ENCODE assay signal across 8 cellular contexts in the genomic region with DNA sequence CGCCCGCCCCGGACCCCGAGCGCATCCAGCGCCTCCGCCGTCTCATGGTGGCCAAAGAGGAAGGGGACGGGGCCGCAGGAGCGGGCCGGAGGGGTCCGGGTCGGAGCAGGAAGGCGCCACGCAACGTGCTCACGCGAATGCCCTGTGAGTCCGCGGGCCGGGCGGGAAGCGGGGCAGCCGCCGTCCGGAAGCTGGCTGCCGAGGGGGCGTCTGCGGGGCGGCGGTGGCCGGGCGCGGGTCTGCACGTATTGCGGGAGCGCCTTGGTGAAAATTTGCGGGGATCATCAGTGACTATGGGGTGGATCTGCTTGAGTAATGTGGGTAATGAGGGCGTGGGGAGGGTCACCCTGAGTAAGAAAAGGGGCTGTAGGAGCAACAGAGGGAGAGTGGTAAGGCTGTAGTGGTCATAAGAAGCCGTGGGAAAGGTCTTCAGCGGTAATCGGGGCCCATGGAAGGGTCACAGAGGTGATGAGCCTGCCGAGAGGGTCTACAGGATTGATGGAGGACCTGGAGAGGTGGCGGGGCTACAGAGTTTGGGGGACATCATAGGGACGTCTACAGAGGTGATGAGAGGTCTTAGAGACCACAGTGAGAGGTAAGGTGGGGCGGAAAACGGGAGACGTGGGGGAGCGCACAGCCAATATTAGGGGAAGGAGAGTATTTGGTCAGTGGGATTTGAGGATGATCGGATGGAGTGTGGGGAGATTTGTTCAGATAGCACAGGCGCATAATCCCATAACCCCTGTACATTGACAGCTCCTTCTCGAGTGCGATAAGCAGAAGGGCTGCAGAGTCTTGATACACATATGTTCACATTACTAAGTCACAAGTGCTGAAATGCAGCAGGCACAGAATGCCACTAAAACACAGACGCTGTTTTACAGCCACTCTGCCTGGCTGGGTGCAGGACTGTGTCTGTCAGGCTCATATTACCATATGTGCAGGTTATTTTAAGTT. TPM values are rescaled to one million over a fixed set of nuclear protein-coding genes. Genes with fewer than 3 reads are reported as not detected.
DNase-seq lines count a peak whose midpoint lies in the region; ATAC-seq, FAIRE-seq and TF ChIP-seq lines count a peak whose summit lies in the region.

No MANE protein-coding gene starts in this region.

- peak; percentile 20 for DNase-seq in activated naive CD4-positive, alpha-beta T cell treated with Interleukin-2 at 50 U/mL for 16 hours
- DNase-seq in activated naive CD4-positive, alpha-beta T cell treated with anti-CD3 and anti-CD28 coated beads, Interleukin-2, amount 50 U/mL, for 16 hours, result no peak
- no peak for DNase-seq in SK-N-MC (ENCODE audit: low read depth, low spot score)
- DNase-seq in choroid plexus epithelial cell (ENCODE audit: low read depth), result no peak
- no peak for DNase-seq in lower leg skin (ENCODE audit: low spot score in 2 of 2)
- DNase-seq in RCC 7860 (ENCODE audit: low spot score), result no peak

- intact Hi-C loops in lower leg skin (cut with DNase I; ENCODE audit: low total_unique reads), result loop anchor here (10.0 kb wide), 1 partner anchor 420 kb away; no protein-coding TSS in a partner anchor

- WGBS in lower leg skin, 2 donors, result 5 to 11% methylated on average over 28 to 55 of the region's 55 CpGs

- no peaks in the 10 kb centered on the region for H3K27me3 ChIP-seq in stomach smooth muscle (ENCODE audit: control insufficient read depth in 1 of 2, insufficient read depth in 2 of 2, low read length in 2 of 2)

- TF ChIP-seq POLR2A in lower leg skin (IDR thresholded peaks at IDR 0.05), result no peak

- TF ChIP-seq CTCF in choroid plexus epithelial cell (conservative IDR thresholded peaks at IDR 0.05; ENCODE audit: low read depth, low read length), result no peak
- no peak for TF ChIP-seq CTCF in lower leg skin (IDR thresholded peaks at IDR 0.05)

- H3K27ac ChIP-seq in SK-N-MC (no peak overlapping the region), stomach smooth muscle (ENCODE audit: low read length) (peak overlapping the region; percentile 53)

- H3K9ac ChIP-seq in SK-N-MC (ENCODE audit: insufficient read length), result peak overlapping the region; percentile 82
- H3K9ac ChIP-seq in stomach smooth muscle (ENCODE audit: low read length in 2 of 2), result peak overlapping the region; percentile 83 to 87

- peak; percentile 29 for ATAC-seq in HG02938 (IDR thresholded peaks at IDR 0.05; ENCODE audit: unreplicated experiment)

- peak overlapping the region; percentile 92 for H3K4me3 ChIP-seq in SK-N-MC
- H3K4me3 ChIP-seq in choroid plexus epithelial cell (ENCODE audit: low read depth, low read length), result peak overlapping the region; percentile 81
- peak overlapping the region; percentile 69 for H3K4me3 ChIP-seq in lower leg skin (ENCODE audit: low read depth, poor library complexity, severe bottlenecking)
- peak overlapping the region; percentile 60 to 91 for H3K4me3 ChIP-seq in stomach smooth muscle (ENCODE audit: low read length in 2 of 2)

- H3K9me3 ChIP-seq in SK-N-MC (ENCODE audit: low read depth, low read length), result no peaks in the 10 kb centered on the region
- H3K9me3 ChIP-seq in stomach smooth muscle (ENCODE audit: control insufficient read depth in 2 of 2, low read length in 2 of 2), result no peaks in the 10 kb centered on the region

- peaks cover 8% of the 10 kb centered on the region; the same call in 1 of the 2 replicates for H3K36me3 ChIP-seq in SK-N-MC (ENCODE audit: insufficient read depth, low read length)
- peaks cover 4 to 10% of the 10 kb centered on the region in 2 donors for H3K36me3 ChIP-seq in stomach smooth muscle (ENCODE audit: control insufficient read depth in 2 of 2, insufficient read depth in 2 of 2, low read length in 2 of 2)

- peaks cover 17% of the 10 kb centered on the region for H3K4me1 ChIP-seq in stomach smooth muscle (ENCODE audit: control insufficient read depth, insufficient read depth, low read length)

- no peak for FAIRE-seq in RCC 7860 (lab: Jason Lieb, UNC)

RNA-seq across cellular contexts. Expression of gene LSM11, which starts 0.8 kb away (rescaled TPM):
- 1 to 10 TPM; 3.6 to 5.6 (median 3.8) TPM for total RNA-seq in lower leg skin

RNA-seq across cellular contexts. Expression of gene THG1L, which starts 13.1 kb away (rescaled TPM):
- 10 to 100 TPM in 3 of 4 donors, 1 to 10 TPM in 1; 9.3 to 14.1 (median 11.3) TPM for total RNA-seq in lower leg skin
